8 cellular contexts compared by ENCODE assay signal in genomic region chr5:128084228-128085167, GRCh38. TPM values are rescaled to one million over a fixed set of nuclear protein-coding genes. Genes with fewer than 3 reads are reported as not detected.
DNase-seq lines count a peak whose midpoint lies in the region; ATAC-seq, FAIRE-seq and TF ChIP-seq lines count a peak whose summit lies in the region.

No MANE protein-coding gene starts in this region.

- no peak for TF ChIP-seq CTCF in RWPE2 (IDR thresholded peaks at IDR 0.05; ENCODE audit: poor library complexity, severe bottlenecking)
- no peak for TF ChIP-seq CTCF in pancreas (IDR thresholded peaks at IDR 0.05)
- no peak for TF ChIP-seq CTCF in upper lobe of right lung (IDR thresholded peaks at IDR 0.05)

- intact Hi-C loops in Right ventricle myocardium superior (cut with DNase I) (loop anchor here (10.0 kb wide), 2 partner anchors 210 to 330 kb away; no protein-coding TSS in a partner anchor), pancreas (cut with DNase I) (no loop called here), upper lobe of right lung (cut with DNase I) (no loop called here)

- DNase-seq in 8988T (peak; percentile 28), RWPE2 (ENCODE audit: low spot score) (peak; percentile 76), Right ventricle myocardium superior (peak; percentile 61), pancreas (peak; percentile 39 to 82 (median 54)), upper lobe of right lung (peak; percentile 75)
- peak; percentile 58 for DNase-seq in activated naive CD4-positive, alpha-beta T cell treated with anti-CD3 and anti-CD28 coated beads, Interleukin-2, amount 50 U/mL, for 16 hours

- H3K36me3 ChIP-seq in RWPE2 (ENCODE audit: low read depth) (no peaks in the 10 kb centered on the region), pancreas (no peaks in the 10 kb centered on the region), upper lobe of right lung (no peaks in the 10 kb centered on the region)

- ATAC-seq in GM18519 (IDR thresholded peaks at IDR 0.05; ENCODE audit: low FRiP score, unreplicated experiment), result peak; percentile 14
- ATAC-seq in HG03103 (IDR thresholded peaks at IDR 0.05; ENCODE audit: low read depth, unreplicated experiment), result peak; percentile 12
- ATAC-seq in RWPE2 (ENCODE audit: low read depth), result peak; percentile 28
- no peak for ATAC-seq in Right ventricle myocardium superior (ENCODE audit: poor library complexity)
- peak in 3 of 4 donors; percentile 3 to 5 (median 3) for ATAC-seq in pancreas
- ATAC-seq in upper lobe of right lung, result peak; percentile 0

- H3K4me3 ChIP-seq in RWPE2 (ENCODE audit: severe bottlenecking) (peak overlapping the region; percentile 86), pancreas (peak overlapping the region; percentile 70 to 93 (median 90)), upper lobe of right lung (peak overlapping the region; percentile 85)

- H3K27ac ChIP-seq in RWPE2 (ENCODE audit: poor library complexity, severe bottlenecking), result peak overlapping the region; percentile 79
- H3K27ac ChIP-seq in pancreas, result peak overlapping the region; percentile 92 to 98 (median 96)
- H3K27ac ChIP-seq in upper lobe of right lung, result peak overlapping the region; percentile 94

- no peaks in the 10 kb centered on the region for H3K9me3 ChIP-seq in RWPE2 (ENCODE audit: severe bottlenecking)
- H3K9me3 ChIP-seq in pancreas, result no peaks in the 10 kb centered on the region
- H3K9me3 ChIP-seq in upper lobe of right lung, result no peaks in the 10 kb centered on the region

- no peak for FAIRE-seq in pancreas (lab: Jason Lieb, UNC)

- H3K4me1 ChIP-seq in RWPE2 (ENCODE audit: insufficient read depth, poor library complexity, severe bottlenecking) (peaks cover 21% of the 10 kb centered on the region), pancreas (peaks cover 0 to 33% (median 28%) of the 10 kb centered on the region in 3 donors), upper lobe of right lung (peaks cover 9% of the 10 kb centered on the region)

- 1% methylated on average over 43 to 71 of the region's 71 CpGs for WGBS in pancreas, 2 donors

- no peaks in the 10 kb centered on the region for H3K27me3 ChIP-seq in RWPE2 (ENCODE audit: insufficient read depth, poor library complexity, severe bottlenecking)
- no peaks in the 10 kb centered on the region for H3K27me3 ChIP-seq in pancreas
- H3K27me3 ChIP-seq in upper lobe of right lung, result no peaks in the 10 kb centered on the region

RNA-seq across cellular contexts. Expression of gene SLC12A2, which starts 0.9 kb away (rescaled TPM):
- total RNA-seq in Right ventricle myocardium superior (11.6 TPM), pancreas (10 to 100 TPM in 4 of 6 donors, 1 to 10 TPM in 2; 7.3 to 67.4 (median 12.5) TPM), upper lobe of right lung (23.2 TPM)
- 1 to 10 TPM; 2.1 to 2.7 TPM for polyA plus RNA-seq in pancreas
